9 cellular contexts compared by ENCODE assay signal in the genomic region with DNA sequence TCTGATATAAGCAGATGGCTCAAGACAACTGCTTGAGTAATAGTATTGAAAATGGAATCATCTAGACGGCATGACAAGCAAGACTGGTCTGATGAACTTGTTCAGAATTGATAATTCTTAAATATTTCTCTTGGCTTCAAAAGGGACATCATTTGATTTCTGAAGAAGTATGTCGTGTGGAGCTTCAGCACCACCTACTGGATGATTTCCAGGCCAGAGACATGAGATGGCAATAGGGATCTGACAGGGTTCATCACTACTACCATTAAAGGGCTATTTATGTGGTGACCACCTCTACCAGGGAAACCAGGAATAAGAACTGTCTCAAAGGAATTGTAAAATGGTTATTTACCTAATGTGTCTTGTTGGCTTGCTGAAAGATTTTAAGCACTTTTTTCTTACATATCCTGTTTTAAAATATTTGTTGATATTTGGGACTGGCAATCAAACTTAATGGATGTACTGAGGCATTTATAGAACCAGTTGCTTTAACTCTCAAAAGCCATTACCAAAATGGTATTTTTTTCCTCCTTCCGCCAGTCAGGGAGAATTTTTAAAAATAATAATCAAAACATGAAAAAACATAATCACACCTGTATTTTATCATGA.
DNase-seq lines count a peak whose midpoint lies in the region; ATAC-seq, FAIRE-seq and TF ChIP-seq lines count a peak whose summit lies in the region.
"Had no signal": no experiment of that assay in that cellular context is flagged by ENCODE, and none has a peak within 500 bp of the region (broad histone marks: within the 10 kb centered on the region; RNA-seq: fewer than 3 reads in every experiment).

No MANE protein-coding gene starts in this region.

- H3K4me1 ChIP-seq in small intestine (ENCODE audit: control insufficient read depth in 2 of 2, insufficient read depth in 1 of 2, low read depth in 1 of 2, low read length in 1 of 2): no peaks in the 10 kb centered on the region

- no peak overlapping the region for H3K4me2 ChIP-seq in SU-DHL-6 (ENCODE audit: low read depth, low read length, poor library complexity, severe bottlenecking)

- ATAC-seq in GM18505 (IDR thresholded peaks at IDR 0.05; ENCODE audit: unreplicated experiment): no peak

- H4K20me1 ChIP-seq in SU-DHL-6 (ENCODE audit: low read depth, low read length): no peaks in the 10 kb centered on the region

- no peak for TF ChIP-seq POLR2A in GM18505 (IDR thresholded peaks at IDR 0.05; ENCODE audit: borderline replicate concordance, extremely low read depth, insufficient read depth, insufficient read length)

- no peaks in the 10 kb centered on the region for H3K79me2 ChIP-seq in SU-DHL-6 (ENCODE audit: insufficient read depth, low read length)

- H3K4me3 ChIP-seq in SU-DHL-6 (ENCODE audit: insufficient read depth, low read length, poor library complexity, severe bottlenecking): no peak overlapping the region
- no peak overlapping the region for H3K4me3 ChIP-seq in small intestine (ENCODE audit: low read depth in 1 of 2, low read length in 2 of 2)

- peak; percentile 55 to 58 for DNase-seq in NCI-H2081 (lab: John Stamatoyannopoulos, UW)
- DNase-seq in NCI-H2081 treated with DMSO at 0.1 percent for 48 hours (lab: John Stamatoyannopoulos, UW): no peak
- DNase-seq in LHCN-M2 (ENCODE audit: low read depth): peak; percentile 75
- peak in 34 of 56 donors; percentile 1 to 86 (median 26) for DNase-seq in amygdala (lab: John Stamatoyannopoulos, UW)
- DNase-seq in hepatic stellate cell (ENCODE audit: low spot score): peak; percentile 34
- DNase-seq in small intestine: peak; percentile 65

- no peaks in the 10 kb centered on the region for H3K9me2 ChIP-seq in SU-DHL-6 (replicated peaks; ENCODE audit: insufficient read depth, low read length)

- H3F3A ChIP-seq in SU-DHL-6 (ENCODE audit: insufficient read depth): peaks cover 4% of the 10 kb centered on the region; the same call in 1 of the 2 replicates

- FAIRE-seq in small intestine (lab: Jason Lieb, UNC): no peak

- no peaks in the 10 kb centered on the region for H3K36me3 ChIP-seq in SU-DHL-6 (ENCODE audit: low read length)
- H3K36me3 ChIP-seq in small intestine (ENCODE audit: control insufficient read depth in 2 of 2, insufficient read depth in 2 of 2, low read length in 2 of 2): peaks cover 2 to 5% of the 10 kb centered on the region in 2 donors
- H3K36me3 ChIP-seq: neutrophil had no signal

- WGBS in small intestine, 3 donors: 41 to 44% (median 42%) methylated on average over 3 of the region's 3 CpGs

- H3K9me3 ChIP-seq in SU-DHL-6 (ENCODE audit: insufficient read depth, low read length) (no peaks in the 10 kb centered on the region), small intestine (ENCODE audit: control insufficient read depth, low read depth) (no peaks in the 10 kb centered on the region)
- H3K9me3 ChIP-seq: neutrophil had no signal

- H3K27me3 ChIP-seq in SU-DHL-6 (ENCODE audit: low read length): no peaks in the 10 kb centered on the region
- no peaks in the 10 kb centered on the region for H3K27me3 ChIP-seq in small intestine (ENCODE audit: control insufficient read depth in 2 of 2, insufficient read depth in 2 of 2, low read length in 2 of 2)
- H3K27me3 ChIP-seq: neutrophil had no signal

- no peak overlapping the region for H3K27ac ChIP-seq in SU-DHL-6 (ENCODE audit: low read depth, low read length)
- H3K27ac ChIP-seq in small intestine (ENCODE audit: low read depth in 1 of 2, low read length in 1 of 2): no peak overlapping the region
- H3K27ac ChIP-seq: neutrophil had no signal

- H2AFZ ChIP-seq in SU-DHL-6 (ENCODE audit: low read depth, low read length, severe bottlenecking): no peak overlapping the region

- TF ChIP-seq CTCF in SU-DHL-6 (IDR thresholded peaks at IDR 0.05; ENCODE audit: insufficient read depth, low read length, poor library complexity, severe bottlenecking): peak; percentile 61

- H3K9ac ChIP-seq in SU-DHL-6 (ENCODE audit: low read length): no peak overlapping the region
